1 cellular context compared by ENCODE assay signal in genomic region chr1:234478481-234479309, GRCh38.
A peak's percentile ranks its signal among the peaks of the same experiment; 100 is the strongest.
TF ChIP-seq lines count a peak whose summit lies in the region.

TARBP1 (minus strand) TSS chr1:234479179; CDS start chr1:234479103, 76 bp downstream.

TF ChIP-seq in HEK293, 187 proteins besides CTCF, POLR2A, EP300 and RAD21 (continued from another document):
- TF ChIP-seq KLF17 (tag by site-specific recombination; IDR thresholded peaks at IDR 0.05) = peak; percentile 54; the same call in 1 of the 2 replicates
